8 cellular contexts compared by ENCODE assay signal in genomic region chr18:76476665-76477561, GRCh38. TPM values are rescaled to one million over a fixed set of nuclear protein-coding genes. Genes with fewer than 3 reads are reported as not detected.
DNase-seq lines count a peak whose midpoint lies in the region; ATAC-seq and TF ChIP-seq lines count a peak whose summit lies in the region.

No MANE protein-coding gene starts in this region.

- TF ChIP-seq CTCF in fibroblast of the aortic adventitia (IDR thresholded peaks at IDR 0.05; ENCODE audit: insufficient read depth, low read length), result no peak

- no peaks in the 10 kb centered on the region for H3K9me3 ChIP-seq in SJSA1 (replicated peaks)

- H3K4me3 ChIP-seq in SJSA1 (peak overlapping the region; percentile 30), fibroblast of the aortic adventitia (ENCODE audit: low read depth, low read length) (peak overlapping the region; percentile 49)

- peak; percentile 52 for ATAC-seq in HG02623 (IDR thresholded peaks at IDR 0.05; ENCODE audit: unreplicated experiment)
- no peak for ATAC-seq in GM19035 (IDR thresholded peaks at IDR 0.05; ENCODE audit: unreplicated experiment)

- no peaks in the 10 kb centered on the region for H3K27me3 ChIP-seq in SJSA1 (replicated peaks)

- peaks cover 38% of the 10 kb centered on the region for H3K4me1 ChIP-seq in SJSA1 (replicated peaks)

- peak overlapping the region; percentile 75 for H3K27ac ChIP-seq in SJSA1

- DNase-seq in EL (peak; percentile 92), SJSA1 (ENCODE audit: low read depth in 1 of 2, low spot score in 2 of 2) (peak in 1 of 2 experiments; percentile 75), fibroblast of the aortic adventitia (ENCODE audit: low read depth) (peak; percentile 97), pulmonary artery endothelial cell (ENCODE audit: low read depth, low spot score) (peak; percentile 53)
- DNase-seq in stimulated activated CD8-positive, alpha-beta memory T cell treated with anti-CD3 and anti-CD28 coated beads, Interleukin-4, amount 100 ng/mL, for 48 hours, result no peak
- DNase-seq in activated CD4-positive, alpha-beta T cell treated with anti-CD3 and anti-CD28 coated beads, Interleukin-2, amount 50 U/mL, for 1 hour, result no peak

- H3K36me3 ChIP-seq in SJSA1, result no peaks in the 10 kb centered on the region; the same call in 1 of the 2 replicates

RNA-seq across cellular contexts. Expression of gene ZNF516, which starts 18.1 kb away (rescaled TPM):
- total RNA-seq in SJSA1 (2014; rRNA removed; shearing (Covaris generic)), result 9.0 and 17.4 TPM in 2 replicates
- total RNA-seq in fibroblast of the aortic adventitia (ENCODE audit: low replicate concordance) (10.8 and 21.9 TPM in 2 replicates), pulmonary artery endothelial cell (9.3 and 10.0 TPM in 2 replicates)

Comparison
In these comparisons a context has a peak if more than half of its experiments do, and no peak if none do; other contexts are left out.
1. DNase-seq: peak in EL (single experiment), fibroblast of the aortic adventitia (single experiment) and pulmonary artery endothelial cell (single experiment); none in stimulated activated CD8-positive, alpha-beta memory T cell treated with anti-CD3 and anti-CD28 coated beads, Interleukin-4, amount 100 ng/mL, for 48 hours (single experiment) and activated CD4-positive, alpha-beta T cell treated with anti-CD3 and anti-CD28 coated beads, Interleukin-2, amount 50 U/mL, for 1 hour (single experiment).